Comparison of ENCODE assay signal across 6 cellular contexts in genomic region chr4:7666744-7667143, GRCh38.
"Had no signal": no experiment of that assay in that cellular context is flagged by ENCODE, and none has a peak within 500 bp of the region (broad histone marks: within the 10 kb centered on the region; RNA-seq: fewer than 3 reads in every experiment).

No MANE protein-coding gene starts in this region.

- ATAC-seq: GM23338 had no signal

- H3K27ac Mint-ChIP-seq: GM23338, HFFc6, IgD-negative memory B cell had no signal

- H3K36me3 Mint-ChIP-seq: IgD-negative memory B cell had no signal

- H3K4me3 ChIP-seq: GM23338 had no signal

- DNase-seq: H9, HCEC 1CT, HFFc6, KBM-7 had no signal

- H3K9me3 Mint-ChIP-seq: HFFc6 had no signal

- H3K4me2 ChIP-seq: GM23338 had no signal

- H3K4me3 Mint-ChIP-seq: GM23338, H9, HFFc6, IgD-negative memory B cell had no signal

- H2AFZ ChIP-seq: GM23338 had no signal
